9 cellular contexts compared by ENCODE assay signal in genomic region chr6:148507774-148508173, GRCh38.
DNase-seq lines count a peak whose midpoint lies in the region; ATAC-seq and TF ChIP-seq lines count a peak whose summit lies in the region.
"Had no signal": no experiment of that assay in that cellular context is flagged by ENCODE, and none has a peak within 500 bp of the region (broad histone marks: within the 10 kb centered on the region; RNA-seq: fewer than 3 reads in every experiment).

No MANE protein-coding gene starts in this region.

- intact Hi-C loops in esophagus squamous epithelium (cut with DNase I) (no loop called here), thyroid gland (cut with DNase I) (no loop called here)

- H3K27me3 ChIP-seq in esophagus squamous epithelium (no peaks in the 10 kb centered on the region), muscle layer of duodenum (ENCODE audit: low read depth, low read length) (no peaks in the 10 kb centered on the region), thyroid gland (no peaks in the 10 kb centered on the region)

- peak in 1 of 4 donors; percentile 27 for TF ChIP-seq POLR2A in esophagus squamous epithelium (IDR thresholded peaks at IDR 0.05)
- TF ChIP-seq POLR2A in thyroid gland (IDR thresholded peaks at IDR 0.05) = peak in 1 of 2 donors; percentile 12

- DNase-seq in SK-MEL-5 (ENCODE audit: low read depth, low spot score) (peak; percentile 77), esophagus squamous epithelium (lab: John Stamatoyannopoulos, UW) (no peak), thyroid gland (no peak), NCI-H146 (lab: John Stamatoyannopoulos, UW) (no peak), RKO (ENCODE audit: low spot score) (no peak)
- DNase-seq in activated CD4-positive, CD25-positive, alpha-beta regulatory T cell (lab: John Stamatoyannopoulos, UW) = no peak
- DNase-seq: DMS53 had no signal

- H3K27ac ChIP-seq in esophagus squamous epithelium = peak overlapping the region; percentile 61 to 88 (median 84)
- H3K27ac ChIP-seq in muscle layer of duodenum (ENCODE audit: low read length) = peak overlapping the region; percentile 90
- H3K27ac ChIP-seq in thyroid gland = peak overlapping the region; percentile 47 to 87 (median 86)

- TF ChIP-seq CTCF in esophagus squamous epithelium (IDR thresholded peaks at IDR 0.05) (no peak), thyroid gland (IDR thresholded peaks at IDR 0.05) (no peak)

- WGBS in esophagus squamous epithelium, 2 donors = 66 to 70% methylated on average over 5 of the region's 5 CpGs
- WGBS in thyroid gland, 2 donors = 55 to 57% methylated on average over 5 of the region's 5 CpGs

- H3K9me3 ChIP-seq in esophagus squamous epithelium (no peaks in the 10 kb centered on the region), muscle layer of duodenum (ENCODE audit: control insufficient read depth in 1 of 2, low read length in 2 of 2) (no peaks in the 10 kb centered on the region), thyroid gland (no peaks in the 10 kb centered on the region)

- peaks cover 0 to 23% (median 0%) of the 10 kb centered on the region in 3 donors for H3K36me3 ChIP-seq in esophagus squamous epithelium
- H3K36me3 ChIP-seq in muscle layer of duodenum (ENCODE audit: control insufficient read depth in 1 of 2, insufficient read depth in 2 of 2, low read length in 2 of 2) = peaks cover 0 to 6% of the 10 kb centered on the region in 2 donors
- H3K36me3 ChIP-seq in thyroid gland = no peaks in the 10 kb centered on the region

- H3K4me3 ChIP-seq in esophagus squamous epithelium = peak overlapping the region in 2 of 4 donors; percentile 46 to 57
- peak overlapping the region; percentile 65 to 79 for H3K4me3 ChIP-seq in muscle layer of duodenum (ENCODE audit: low read depth in 1 of 2, low read length in 2 of 2)
- H3K4me3 ChIP-seq in thyroid gland (replicated peaks in 1 of 3) = no peak overlapping the region

- H3K4me1 ChIP-seq in esophagus squamous epithelium = peaks cover 0 to 38% (median 10%) of the 10 kb centered on the region in 3 donors
- H3K4me1 ChIP-seq in muscle layer of duodenum (ENCODE audit: control insufficient read depth in 1 of 2, insufficient read depth in 2 of 2, low read length in 2 of 2) = peaks cover 0 to 9% of the 10 kb centered on the region in 2 donors
- H3K4me1 ChIP-seq in thyroid gland = peaks cover 7 to 20% of the 10 kb centered on the region in 2 donors

- in situ Hi-C loops in SK-MEL-5 (cut with HindIII; ENCODE audit: low pct_unique_long_range_greater_than_20kb, low sequenced_read_pairs) = no loop called here

- no peak for ATAC-seq in HG03108 (IDR thresholded peaks at IDR 0.05; ENCODE audit: unreplicated experiment)

Comparison
In these comparisons a context has a peak if more than half of its experiments do, and no peak if none do; other contexts are left out.
1. H3K4me3 ChIP-seq: peak in muscle layer of duodenum (2 of 2); none in thyroid gland (0 of 3).
2. Peak in every context shown above with its lines, with median percentiles within 50 percentile points of each other: H3K27ac ChIP-seq.